In the genomic region with DNA sequence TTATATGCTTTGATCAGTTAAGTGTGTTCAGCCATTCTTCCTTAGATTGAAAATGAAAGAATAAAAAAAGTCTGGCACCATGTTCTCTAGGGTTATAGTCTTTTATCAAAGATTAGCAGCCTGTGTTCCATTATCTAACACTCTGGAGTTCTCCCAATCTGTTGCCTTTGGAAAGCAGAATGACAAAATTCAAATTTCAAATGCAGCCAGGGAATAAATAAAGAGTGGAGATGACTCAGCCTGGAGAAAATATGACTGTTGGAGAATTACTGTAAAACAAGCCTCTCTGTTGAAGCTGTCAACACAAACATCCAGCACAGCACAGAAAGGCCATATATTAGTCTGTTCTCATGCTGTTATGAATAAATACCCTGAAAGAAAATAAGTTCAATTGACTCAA, we compare ENCODE assay signal across 18 cellular contexts.
DNase-seq lines count a peak whose midpoint lies in the region; ATAC-seq and TF ChIP-seq lines count a peak whose summit lies in the region.
"Had no signal": no experiment of that assay in that cellular context is flagged by ENCODE, and none has a peak within 500 bp of the region (broad histone marks: within the 10 kb centered on the region; RNA-seq: fewer than 3 reads in every experiment).

No MANE protein-coding gene starts in this region.

- H3K4me3 ChIP-seq in right atrium auricular region (no peak overlapping the region), left lung (no peak overlapping the region), aorta (ENCODE audit: low read length in 2 of 2) (no peak overlapping the region)
- H3K4me3 ChIP-seq: BLaER1 treated with 17β-estradiol and CSF1 and Interleukin-3, amounts not matched to agents 10 nM and 100 nM; GM12878; GM23248; HAP-1 had no signal

- H3K27me3 ChIP-seq in right atrium auricular region (no peaks in the 10 kb centered on the region), left lung (no peaks in the 10 kb centered on the region), aorta (ENCODE audit: control insufficient read depth in 1 of 2, insufficient read depth in 2 of 2, low read length in 1 of 2) (no peaks in the 10 kb centered on the region)
- H3K27me3 ChIP-seq: BLaER1 treated with 17β-estradiol and CSF1 and Interleukin-3, amounts not matched to agents 10 nM and 100 nM had no signal

- peaks cover 4% of the 10 kb centered on the region for H3K9me3 Mint-ChIP-seq in activated naive CD8-positive, alpha-beta T cell treated with anti-CD3 and anti-CD28 coated beads, Interleukin-2, amount 50 U/mL, for 24 hours

- DNase-seq in Right ventricle myocardium superior (no peak), right atrium auricular region (ENCODE audit: low spot score) (no peak), cerebellar cortex (ENCODE audit: low spot score) (peak; percentile 27), left lung (no peak), aorta (no peak), globus pallidus (ENCODE audit: low spot score) (no peak)
- no peak for DNase-seq in activated naive CD8-positive, alpha-beta T cell treated with anti-CD3 and anti-CD28 coated beads, Interleukin-2, amount 50 U/mL, for 24 hours
- DNase-seq: 8988T; Calu3; CD8-positive, alpha-beta T cell; DMS79 treated with DMSO at 0.1 percent for 48 hours; GM23248 had no signal

- H3K9me3 ChIP-seq in right atrium auricular region (no peaks in the 10 kb centered on the region), left lung (no peaks in the 10 kb centered on the region), aorta (ENCODE audit: control insufficient read depth, low read length) (no peaks in the 10 kb centered on the region)
- H3K9me3 ChIP-seq: HAP-1 had no signal

- H3K4me1 Mint-ChIP-seq in activated naive CD8-positive, alpha-beta T cell treated with anti-CD3 and anti-CD28 coated beads, Interleukin-2, amount 50 U/mL, for 24 hours: no peaks in the 10 kb centered on the region
- H3K4me1 Mint-ChIP-seq: B cell had no signal

- ATAC-seq in Right ventricle myocardium superior (ENCODE audit: poor library complexity) (peak; percentile 48), left lung (peak; percentile 27), aorta (ENCODE audit: low FRiP score) (peak; percentile 48), GM19035 (IDR thresholded peaks at IDR 0.05; ENCODE audit: unreplicated experiment) (no peak)
- ATAC-seq in activated naive CD8-positive, alpha-beta T cell treated with anti-CD3 and anti-CD28 coated beads, Interleukin-2, amount 50 U/mL, for 24 hours: no peak
- ATAC-seq: CD8-positive, alpha-beta T cell; GM12878; HepG2 had no signal

- no peak for TF ChIP-seq CTCF in right atrium auricular region (IDR thresholded peaks at IDR 0.05)
- no peak for TF ChIP-seq CTCF in left lung (IDR thresholded peaks at IDR 0.05)

- no peak overlapping the region for H3K4me3 Mint-ChIP-seq in activated naive CD8-positive, alpha-beta T cell treated with anti-CD3 and anti-CD28 coated beads, Interleukin-2, amount 50 U/mL, for 24 hours
- H3K4me3 Mint-ChIP-seq: B cell; CD8-positive, alpha-beta T cell had no signal

- no peaks in the 10 kb centered on the region for H3K4me1 ChIP-seq in right atrium auricular region
- no peaks in the 10 kb centered on the region for H3K4me1 ChIP-seq in left lung
- H3K4me1 ChIP-seq in aorta (ENCODE audit: control insufficient read depth in 1 of 2, insufficient read depth in 2 of 2, low read length in 2 of 2): no peaks in the 10 kb centered on the region
- H3K4me1 ChIP-seq: BLaER1 treated with 17β-estradiol and CSF1 and Interleukin-3, amounts not matched to agents 10 nM and 100 nM; HAP-1 had no signal

- H3K27ac Mint-ChIP-seq in activated naive CD8-positive, alpha-beta T cell treated with anti-CD3 and anti-CD28 coated beads, Interleukin-2, amount 50 U/mL, for 24 hours: no peak overlapping the region
- H3K27ac Mint-ChIP-seq: B cell; CD8-positive, alpha-beta T cell had no signal

- no peaks in the 10 kb centered on the region for H3K36me3 ChIP-seq in right atrium auricular region
- no peaks in the 10 kb centered on the region for H3K36me3 ChIP-seq in left lung
- no peaks in the 10 kb centered on the region for H3K36me3 ChIP-seq in aorta (ENCODE audit: control insufficient read depth in 1 of 2, insufficient read depth in 2 of 2, low read length in 1 of 2)
- H3K36me3 ChIP-seq: BLaER1 treated with 17β-estradiol and CSF1 and Interleukin-3, amounts not matched to agents 10 nM and 100 nM; HAP-1 had no signal

- intact Hi-C loops in Right ventricle myocardium superior (cut with DNase I) (no loop called here), left lung (cut with DNase I) (no loop called here), aorta (cut with DNase I) (no loop called here)

- H3K27me3 Mint-ChIP-seq in activated naive CD8-positive, alpha-beta T cell treated with anti-CD3 and anti-CD28 coated beads, Interleukin-2, amount 50 U/mL, for 24 hours: no peaks in the 10 kb centered on the region
- H3K27me3 Mint-ChIP-seq: B cell had no signal

- no peaks in the 10 kb centered on the region for H3K36me3 Mint-ChIP-seq in activated naive CD8-positive, alpha-beta T cell treated with anti-CD3 and anti-CD28 coated beads, Interleukin-2, amount 50 U/mL, for 24 hours (ENCODE audit: low read depth)
- H3K36me3 Mint-ChIP-seq: CD8-positive, alpha-beta T cell had no signal

- H3K27ac ChIP-seq in right atrium auricular region (no peak overlapping the region), left lung (no peak overlapping the region), aorta (ENCODE audit: low read depth in 1 of 2, low read length in 2 of 2) (no peak overlapping the region)
- H3K27ac ChIP-seq: BLaER1 treated with 17β-estradiol and CSF1 and Interleukin-3, amounts not matched to agents 10 nM and 100 nM; GM23248 had no signal

Comparison
In these comparisons a context has a peak if more than half of its experiments do, and no peak if none do; other contexts are left out.
1. ATAC-seq: peak in Right ventricle myocardium superior (single experiment), left lung (single experiment) and aorta (single experiment); none in GM19035 (single experiment) and activated naive CD8-positive, alpha-beta T cell treated with anti-CD3 and anti-CD28 coated beads, Interleukin-2, amount 50 U/mL, for 24 hours (single experiment).